ENCODE assay signal across 9 cellular contexts in genomic region chr13:48066310-48066989, GRCh38. TPM values are rescaled to one million over a fixed set of nuclear protein-coding genes. Genes with fewer than 3 reads are reported as not detected.
DNase-seq lines count a peak whose midpoint lies in the region; ATAC-seq and TF ChIP-seq lines count a peak whose summit lies in the region.
"Had no signal": no experiment of that assay in that cellular context is flagged by ENCODE, and none has a peak within 500 bp of the region (broad histone marks: within the 10 kb centered on the region; RNA-seq: fewer than 3 reads in every experiment).

No MANE protein-coding gene starts in this region.

- DNase-seq in DMS 273 (lab: John Stamatoyannopoulos, UW; ENCODE audit: unreplicated experiment) = peak; percentile 59
- peak; percentile 87 for DNase-seq in NCI-H2171 (lab: John Stamatoyannopoulos, UW)
- DNase-seq in choroid plexus epithelial cell (ENCODE audit: low read depth) = peak; percentile 47
- DNase-seq in activated gamma-delta T cell treated with Interleukin-2 at 50 U/mL for 16 hours = no peak
- DNase-seq in NK-92 (lab: John Stamatoyannopoulos, UW; ENCODE audit: unreplicated experiment) = no peak
- no peak for DNase-seq in tibial nerve (ENCODE audit: low spot score in 2 of 2)

- H3K9me3 ChIP-seq in tibial nerve = peaks cover 0 to 50% (median 9%) of the 10 kb centered on the region in 4 donors

- H3K4me1 ChIP-seq in tibial nerve = no peaks in the 10 kb centered on the region

- no peaks in the 10 kb centered on the region for H3K27me3 ChIP-seq in tibial nerve

- H3K4me3 ChIP-seq in choroid plexus epithelial cell (ENCODE audit: low read depth, low read length) (no peak overlapping the region), tibial nerve (no peak overlapping the region)

- TF ChIP-seq POLR2A in tibial nerve (IDR thresholded peaks at IDR 0.05) = no peak

- TF ChIP-seq CTCF in choroid plexus epithelial cell (conservative IDR thresholded peaks at IDR 0.05; ENCODE audit: low read depth, low read length) (no peak), tibial nerve (IDR thresholded peaks at IDR 0.05) (no peak)

- TF ChIP-seq EP300 in tibial nerve (IDR thresholded peaks at IDR 0.05) = no peak

- peaks cover 0 to 72% (median 4%) of the 10 kb centered on the region in 3 donors for H3K36me3 ChIP-seq in tibial nerve

- no peak overlapping the region for H3K27ac ChIP-seq in tibial nerve

- WGBS in tibial nerve, 2 donors = 96 to 98% methylated on average over 3 of the region's 3 CpGs

- ATAC-seq in GM19455 (IDR thresholded peaks at IDR 0.05; ENCODE audit: unreplicated experiment) (peak; percentile 59), HG03460 (IDR thresholded peaks at IDR 0.05; ENCODE audit: unreplicated experiment) (no peak)
- ATAC-seq: Panc1 had no signal

RNA-seq across cellular contexts. Expression of gene MED4, which starts 28.5 kb away (rescaled TPM):
- total RNA-seq in tibial nerve = 10 to 100 TPM; 27.0 to 41.0 (median 31.4) TPM

RNA-seq across cellular contexts. Expression of gene NUDT15, which starts 28.9 kb away (rescaled TPM):
- 10 to 100 TPM in 1 of 4 donors, 1 to 10 TPM in 3; 3.3 to 10.7 (median 4.8) TPM for total RNA-seq in tibial nerve

Comparison
In these comparisons a context has a peak if more than half of its experiments do, and no peak if none do; other contexts are left out.
1. DNase-seq: peak in DMS 273 (single experiment), NCI-H2171 (single experiment) and choroid plexus epithelial cell (single experiment); none in activated gamma-delta T cell treated with Interleukin-2 at 50 U/mL for 16 hours (single experiment), NK-92 (single experiment) and tibial nerve (0 of 2).